Comparison of ENCODE assay signal across 25 cellular contexts in genomic region chr15:90501898-90502297, GRCh38.
"Had no signal": no experiment of that assay in that cellular context is flagged by ENCODE, and none has a peak within 500 bp of the region (broad histone marks: within the 10 kb centered on the region; RNA-seq: fewer than 3 reads in every experiment).

No MANE protein-coding gene starts in this region.

- H3K27me3 Mint-ChIP-seq: dendritic cell treated with granulocyte-macrophage colony-stimulating factor and Interleukin-4, amounts not matched to agents 40 ng/mL and 50 ng/mL, for 4 days; naive thymus-derived CD8-positive, alpha-beta T cell; progenitor cell of endocrine pancreas had no signal

- H3K9me3 ChIP-seq: colonic mucosa, gastrocnemius medialis, lower lobe of right lung, right lobe of liver, stomach, thyroid gland, vagina had no signal

- DNase-seq: colonic mucosa; effector CD8-positive, alpha-beta T cell; endodermal cell; foreskin fibroblast; gastrocnemius medialis; head of caudate nucleus; left ventricle myocardium superior; lower lobe of right lung; naive thymus-derived CD8-positive, alpha-beta T cell; right lobe of liver; stimulated activated CD4-positive, alpha-beta T cell treated with anti-CD3 and anti-CD28 coated beads, Interleukin-12 subunit alpha, Interleukin-12 subunit beta, amount 100 ng/mL, for 4 hours; stimulated activated CD4-positive, alpha-beta T cell treated with anti-CD3 and anti-CD28 coated beads, Interleukin-1b, Interleukin-23, amount 100 ng/mL, for 48 hours; stimulated activated CD4-positive, alpha-beta T cell treated with anti-CD3 and anti-CD28 coated beads, Interleukin-4, amount 100 ng/mL, for 24 hours; stomach; thyroid gland; trophoblast cell had no signal

- H3K9me3 Mint-ChIP-seq: dendritic cell treated with granulocyte-macrophage colony-stimulating factor and Interleukin-4, amounts not matched to agents 40 ng/mL and 50 ng/mL, for 4 days; endodermal cell; naive thymus-derived CD8-positive, alpha-beta T cell; neural progenitor cell; stimulated activated effector memory CD8-positive, alpha-beta T cell treated with anti-CD3 and anti-CD28 coated beads, Interleukin-12 subunit alpha, Interleukin-12 subunit beta, amount 100 ng/mL, for 72 hours had no signal

- H3K27ac ChIP-seq: colonic mucosa, epithelial cell of prostate, gastrocnemius medialis, lower lobe of right lung, neural progenitor cell, parathyroid adenoma, right lobe of liver, stomach, thyroid gland, vagina had no signal

- H3K27me3 ChIP-seq: colonic mucosa, gastrocnemius medialis, neural progenitor cell, right lobe of liver, stomach, thyroid gland, vagina had no signal

- H3K36me3 ChIP-seq: neural progenitor cell had no signal

- H3K4me1 Mint-ChIP-seq: endodermal cell; neural progenitor cell; stimulated activated effector memory CD8-positive, alpha-beta T cell treated with anti-CD3 and anti-CD28 coated beads, Interleukin-12 subunit alpha, Interleukin-12 subunit beta, amount 100 ng/mL, for 72 hours had no signal

- ATAC-seq: esophagus mucosa; gastrocnemius medialis; left ventricle myocardium superior; lower lobe of right lung; naive thymus-derived CD8-positive, alpha-beta T cell; right lobe of liver; stimulated activated effector memory CD8-positive, alpha-beta T cell treated with anti-CD3 and anti-CD28 coated beads, Interleukin-12 subunit alpha, Interleukin-12 subunit beta, amount 100 ng/mL, for 72 hours had no signal

- H3K4me3 ChIP-seq: colonic mucosa, gastrocnemius medialis, lower lobe of right lung, neural progenitor cell, right lobe of liver, smooth muscle cell, stomach, thyroid gland, vagina had no signal

- H3K4me1 ChIP-seq: colonic mucosa, gastrocnemius medialis, neural progenitor cell, parathyroid adenoma, right lobe of liver, stomach, vagina had no signal

- H3K4me3 Mint-ChIP-seq: dendritic cell treated with granulocyte-macrophage colony-stimulating factor and Interleukin-4, amounts not matched to agents 40 ng/mL and 50 ng/mL, for 4 days; endodermal cell; naive thymus-derived CD8-positive, alpha-beta T cell; neural progenitor cell; stimulated activated effector memory CD8-positive, alpha-beta T cell treated with anti-CD3 and anti-CD28 coated beads, Interleukin-12 subunit alpha, Interleukin-12 subunit beta, amount 100 ng/mL, for 72 hours had no signal

- H3K27ac Mint-ChIP-seq: dendritic cell treated with granulocyte-macrophage colony-stimulating factor and Interleukin-4, amounts not matched to agents 40 ng/mL and 50 ng/mL, for 4 days; endodermal cell; neural progenitor cell; progenitor cell of endocrine pancreas had no signal
